ENCODE assay signal across 8 cellular contexts in genomic region chr2:62724886-62725711, GRCh38. TPM values are rescaled to one million over a fixed set of nuclear protein-coding genes. Genes with fewer than 3 reads are reported as not detected.
DNase-seq lines count a peak whose midpoint lies in the region; ATAC-seq, FAIRE-seq and TF ChIP-seq lines count a peak whose summit lies in the region.

No MANE protein-coding gene starts in this region.

- H3K79me2 ChIP-seq in keratinocyte (ENCODE audit: control insufficient read depth, insufficient read depth, low read length) = peaks cover 85% of the 10 kb centered on the region

- TF ChIP-seq RAD21 in A549 (conservative IDR thresholded peaks at IDR 0.05 in 1 of 2, IDR thresholded peaks at IDR 0.05 in 1 of 2) = peak; percentile 75 to 79

- WGBS in A549 (ENCODE audit: missing lambda C conversion rate) = 63% methylated on average over 8 of the region's 10 CpGs

- H2AFZ ChIP-seq in keratinocyte (ENCODE audit: control insufficient read depth, low read length) = no peak overlapping the region

- H3K27ac ChIP-seq in A549 = peak overlapping the region; percentile 63 to 79
- H3K27ac ChIP-seq in keratinocyte (ENCODE audit: control insufficient read depth, insufficient read depth, low read length) = no peak overlapping the region
- no peak overlapping the region for H3K27ac ChIP-seq in upper lobe of right lung

- peaks cover 10 to 13% of the 10 kb centered on the region in 2 donors for H3K36me3 Mint-ChIP-seq in activated T-cell treated with anti-CD3 and anti-CD28 coated beads, Interleukin-2, amount 50 U/mL, for 72 hours (ENCODE audit: insufficient read depth in 2 of 2)

- no peak overlapping the region for H3K9ac ChIP-seq in keratinocyte (ENCODE audit: control insufficient read depth, extremely low read depth, insufficient read depth, low read length)

- peaks cover 4% of the 10 kb centered on the region for H3K9me1 ChIP-seq in keratinocyte (ENCODE audit: control insufficient read depth, extremely low read depth, insufficient read depth, low read length)

- FAIRE-seq in A549 (lab: Jason Lieb, UNC) = no peak
- FAIRE-seq in keratinocyte (lab: Jason Lieb, UNC) = no peak

- H3K9me3 ChIP-seq in A549 = peaks cover 4% of the 10 kb centered on the region; the same call in 2 of the 3 replicates
- no peaks in the 10 kb centered on the region for H3K9me3 ChIP-seq in keratinocyte (ENCODE audit: control insufficient read depth, low read depth, low read length)
- peaks cover 4% of the 10 kb centered on the region for H3K9me3 ChIP-seq in upper lobe of right lung

- no peaks in the 10 kb centered on the region for H3K27me3 Mint-ChIP-seq in activated T-cell treated with anti-CD3 and anti-CD28 coated beads, Interleukin-2, amount 50 U/mL, for 72 hours (ENCODE audit: low read depth)

- peaks cover 4% of the 10 kb centered on the region for H3K4me1 Mint-ChIP-seq in activated T-cell treated with anti-CD3 and anti-CD28 coated beads, Interleukin-2, amount 50 U/mL, for 72 hours (ENCODE audit: low read depth)

- dilution Hi-C loops in keratinocyte (cut with MboI; ENCODE audit: extremely low pct_ligation_motif_present, low sequenced_read_pairs) = no loop called here

- ATAC-seq in A549 = peak; percentile 92 to 95
- peak; percentile 31 to 62 for ATAC-seq in activated T-cell treated with anti-CD3 and anti-CD28 coated beads, Interleukin-2, amount 50 U/mL, for 72 hours (replicated peaks in 1 of 2)
- ATAC-seq in upper lobe of right lung = peak; percentile 68
- no peak for ATAC-seq in GM21390 (IDR thresholded peaks at IDR 0.05; ENCODE audit: unreplicated experiment)

- no peak overlapping the region for H3K4me3 Mint-ChIP-seq in activated T-cell treated with anti-CD3 and anti-CD28 coated beads, Interleukin-2, amount 50 U/mL, for 72 hours

- CTCF ChIA-PET in A549 (lab: Yijun Ruan, JAX) = interaction anchor here (0.8 to 2.2 kb wide), 4 partner anchors 50 to 268 kb away, joined by 3 to 17 read pairs (median 5); no protein-coding TSS in a partner anchor
- CTCF ChIA-PET in HEK293T (lab: Yijun Ruan, JAX) = no interaction called here

- H3K4me3 ChIP-seq in A549 (no peak overlapping the region), HFF-Myc (replicated peaks; ENCODE audit: low read depth, low read length) (no peak overlapping the region), keratinocyte (ENCODE audit: control insufficient read depth in 2 of 3, extremely low read depth in 1 of 3, insufficient read depth in 2 of 3, low read depth in 1 of 3, low read length in 3 of 3) (no peak overlapping the region), upper lobe of right lung (no peak overlapping the region)

- H3K4me2 ChIP-seq in A549 = peak overlapping the region; percentile 49
- H3K4me2 ChIP-seq in keratinocyte (ENCODE audit: control insufficient read depth, extremely low read depth, insufficient read depth, low read depth, low read length) = no peak overlapping the region

- no peak for TF ChIP-seq POLR2A in A549 (IDR thresholded peaks at IDR 0.05; ENCODE audit: low read length)

- no peak; a peak in 1 of 5 replicates for TF ChIP-seq EP300 in A549 (IDR thresholded peaks at IDR 0.05)

- H3K36me3 ChIP-seq in keratinocyte (ENCODE audit: control insufficient read depth in 2 of 2, extremely low read depth in 1 of 2, insufficient read depth in 2 of 2, low read length in 2 of 2) (peaks cover 0 to 3% of the 10 kb centered on the region in 2 experiments), upper lobe of right lung (no peaks in the 10 kb centered on the region)

- intact Hi-C loops in upper lobe of right lung (cut with DNase I) = no loop called here

- peak; percentile 67 for TF ChIP-seq CTCF in A549 (IDR thresholded peaks at IDR 0.05)
- TF ChIP-seq CTCF in HFF-Myc (IDR thresholded peaks at IDR 0.05; ENCODE audit: low read depth, low read length, missing control alignments) = peak; percentile 40
- TF ChIP-seq CTCF in keratinocyte (optimal IDR thresholded peaks at IDR 0.05 in 1 of 3, IDR thresholded peaks at IDR 0.05 in 1 of 3, conservative IDR thresholded peaks at IDR 0.05 in 1 of 3; ENCODE audit: extremely low read depth in 1 of 3, insufficient read depth in 2 of 3, low read length in 3 of 3) = peak in 2 of 3 experiments; percentile 42 to 83
- peak; percentile 17 for TF ChIP-seq CTCF in upper lobe of right lung (IDR thresholded peaks at IDR 0.05)

- H3K27me3 ChIP-seq in keratinocyte (ENCODE audit: control insufficient read depth, extremely low read depth, insufficient read depth, low read length) (no peaks in the 10 kb centered on the region), upper lobe of right lung (no peaks in the 10 kb centered on the region)

- POLR2A ChIA-PET in A549 (lab: Yijun Ruan, JAX) (interaction anchor here (1.0 kb wide), 1 partner anchor 268 kb away, joined by 3 read pairs; no protein-coding TSS in a partner anchor), HEK293T (lab: Yijun Ruan, JAX) (no interaction called here)

- peaks cover 2% of the 10 kb centered on the region for H4K20me1 ChIP-seq in keratinocyte (ENCODE audit: control insufficient read depth, extremely low read depth, insufficient read depth, low read length)

- DNase-seq in A549 (ENCODE audit: low read depth in 1 of 2, low spot score in 1 of 2) = peak; percentile 46 to 78
- DNase-seq in HFF-Myc (ENCODE audit: extremely low read depth, low read depth) = no peak
- peak; percentile 36 to 45 for DNase-seq in activated T-cell treated with anti-CD3 and anti-CD28 coated beads, Interleukin-2, amount 50 U/mL, for 72 hours
- no peak for DNase-seq in keratinocyte (ENCODE audit: low read depth, low spot score)
- DNase-seq in upper lobe of right lung = no peak
- no peak for DNase-seq in HEK293T (ENCODE audit: extremely low spot score)
- no peak for DNase-seq in central memory CD4-positive, alpha-beta T cell

- H3K9me3 Mint-ChIP-seq in activated T-cell treated with anti-CD3 and anti-CD28 coated beads, Interleukin-2, amount 50 U/mL, for 72 hours = peaks cover 0 to 8% of the 10 kb centered on the region in 2 donors

- H3K27ac Mint-ChIP-seq in activated T-cell treated with anti-CD3 and anti-CD28 coated beads, Interleukin-2, amount 50 U/mL, for 72 hours = no peak overlapping the region

- peaks cover 68% of the 10 kb centered on the region for H3K4me1 ChIP-seq in A549
- H3K4me1 ChIP-seq in keratinocyte (ENCODE audit: control insufficient read depth, extremely low read depth, insufficient read depth, low read length) = no peaks in the 10 kb centered on the region
- H3K4me1 ChIP-seq in upper lobe of right lung = no peaks in the 10 kb centered on the region

TF ChIP-seq in A549, 52 proteins besides CTCF, POLR2A, EP300 and RAD21 (continues in another document):
- TF ChIP-seq SMC3 (IDR thresholded peaks at IDR 0.05) (peak; percentile 80), MAX (IDR thresholded peaks at IDR 0.05) (peak; percentile 57; the same call in 1 of the 2 replicates), POLR2AphosphoS2 (conservative IDR thresholded peaks at IDR 0.05; ENCODE audit: low read length) (no peak), JUN (IDR thresholded peaks at IDR 0.05) (0 out of 5 replicates have a peak, but pooled peaks of 1 of the 2 experiments have one; percentile 39), RCOR1 (IDR thresholded peaks at IDR 0.05; ENCODE audit: low read depth, low read length) (no peak)

TF ChIP-seq in HEK293T, 16 proteins besides CTCF, POLR2A, EP300 and RAD21:
- no peak for TF ChIP-seq FOXA1 (IDR thresholded peaks at IDR 0.05)
- TF ChIP-seq LEF1 (IDR thresholded peaks at IDR 0.05; ENCODE audit: borderline replicate concordance) = no peak
- no peak for TF ChIP-seq HDGF (IDR thresholded peaks at IDR 0.05; ENCODE audit: borderline replicate concordance)
- TF ChIP-seq FOXK2 (IDR thresholded peaks at IDR 0.05) = no peak
- TF ChIP-seq ELF4 (IDR thresholded peaks at IDR 0.05) = no peak
- no peak for TF ChIP-seq FOXM1 (IDR thresholded peaks at IDR 0.05; ENCODE audit: borderline replicate concordance)
- no peak for TF ChIP-seq ZNF384 (IDR thresholded peaks at IDR 0.05)
- TF ChIP-seq BHLHE40 (IDR thresholded peaks at IDR 0.05; ENCODE audit: borderline replicate concordance) = no peak
- TF ChIP-seq CTBP1 (IDR thresholded peaks at IDR 0.05; ENCODE audit: borderline replicate concordance) = no peak
- no peak for TF ChIP-seq NFRKB (IDR thresholded peaks at IDR 0.05)

RNA-seq across cellular contexts. Expression of gene EHBP1, which starts 19.6 kb away (rescaled TPM):
- 145 and 204 TPM in 2 replicates for polyA plus RNA-seq in A549 (2011; rRNA removed)
- 27.9 and 34.9 TPM in 2 replicates for polyA plus RNA-seq in A549 (2012; cell fraction: cytosol; rRNA removed)
- 23.7 and 39.5 TPM in 2 replicates for polyA plus RNA-seq in A549 (2012; cell fraction: nucleus; rRNA removed)
- 62.4 to 76.9 TPM (median 65.7 TPM) in 3 replicates for polyA plus RNA-seq in A549 (2017; fragmentation: RNase III; extraction: RNeasy Plus Mini Kit Qiagen cat#74134 plus additional on column Dnase treatment)
- polyA minus RNA-seq in A549 (2011; rRNA and poly(A)+ RNA removed) = 153 and 167 TPM in 2 replicates
- total RNA-seq in activated T-cell treated with anti-CD3 and anti-CD28 coated beads, Interleukin-2, amount 50 U/mL, for 72 hours = 10 to 100 TPM; 28.8 to 32.0 TPM
- polyA plus RNA-seq in keratinocyte = 42.3 to 78.5 TPM (median 59.0 TPM) in 3 replicates
- 180 TPM for polyA plus RNA-seq in keratinocyte (2011; ENCODE audit: low read depth)
- polyA plus RNA-seq in keratinocyte (2011; cell fraction: cytosol; rRNA removed) = 49.0 and 54.3 TPM in 2 replicates
- polyA plus RNA-seq in keratinocyte (2011; cell fraction: nucleus; rRNA removed) = 57.0 and 83.0 TPM in 2 replicates
- polyA plus RNA-seq in keratinocyte (2012; ENCODE audit: low replicate concordance) = 44.0 and 55.0 TPM in 2 replicates
- 25.4 to 122 TPM (median 60.8 TPM) in 3 replicates for polyA minus RNA-seq in keratinocyte
- 55.1 TPM for polyA minus RNA-seq in keratinocyte (2011; cell fraction: cytosol; rRNA and poly(A)+ RNA removed)
- 74.2 and 175 TPM in 2 replicates for polyA minus RNA-seq in keratinocyte (2011; cell fraction: nucleus; rRNA and poly(A)+ RNA removed)
- total RNA-seq in upper lobe of right lung = 46.7 TPM

Comparison
In these comparisons a context has a peak if more than half of its experiments do, and no peak if none do; other contexts are left out.
1. DNase-seq: peak in A549 (2 of 2) and activated T-cell treated with anti-CD3 and anti-CD28 coated beads, Interleukin-2, amount 50 U/mL, for 72 hours (2 of 2); none in HFF-Myc (single experiment), keratinocyte (single experiment), upper lobe of right lung (single experiment), HEK293T (single experiment) and central memory CD4-positive, alpha-beta T cell (single experiment).
2. H3K27ac ChIP-seq: peak in A549 (2 of 2); none in keratinocyte (single experiment) and upper lobe of right lung (single experiment).
3. CTCF ChIP-seq: peak in every context shown above with its lines; median percentile 67 in A549; 62 in keratinocyte; 40 in HFF-Myc; 17 in upper lobe of right lung.